Comparison of ENCODE assay signal across 8 cellular contexts in genomic region chr4:1628892-1629703, GRCh38. TPM values are rescaled to one million over a fixed set of nuclear protein-coding genes. Genes with fewer than 3 reads are reported as not detected.
DNase-seq lines count a peak whose midpoint lies in the region; ATAC-seq and TF ChIP-seq lines count a peak whose summit lies in the region.

No MANE protein-coding gene starts in this region.

- POLR2A ChIA-PET in IMR-90 (lab: Charles Lee; ENCODE audit: unreplicated experiment): no interaction called here

- intact Hi-C loops in IMR-90 (cut with micrococcal nuclease) (loop anchor here (1.0 kb wide), 1 partner anchor 273 kb away; no protein-coding TSS in a partner anchor), adrenal gland (cut with DNase I) (loop anchor here (2.0 to 5.0 kb wide), 2 partner anchors 272 kb away; no protein-coding TSS in a partner anchor), spleen (cut with DNase I; ENCODE audit: low total_unique reads) (loop anchor here (5.0 kb wide), 1 partner anchor 272 kb away; no protein-coding TSS in a partner anchor)

- in situ Hi-C loops in G401 (cut with HindIII; ENCODE audit: low sequenced_read_pairs): loop anchor here (25.0 kb wide), 1 partner anchor 217 kb away; the partner anchor contains the start of gene NKX1-1
- in situ Hi-C loops in IMR-90 (cut with MboI; ENCODE audit: low sequenced_read_pairs): loop anchor here (25.0 kb wide), 1 partner anchor 467 kb away; the partner anchor contains the start of gene SPON2

- no peak overlapping the region for H3K14ac ChIP-seq in IMR-90 (replicated peaks; ENCODE audit: low read depth, low read length)

- TF ChIP-seq RAD21 in IMR-90 (IDR thresholded peaks at IDR 0.05; ENCODE audit: low read length): peak; percentile 77

- ATAC-seq in IMR-90 (ENCODE audit: low read depth) (peak; percentile 99), HG02571 (IDR thresholded peaks at IDR 0.05; ENCODE audit: unreplicated experiment) (no peak)

- DNase-seq in G401 (ENCODE audit: low spot score) (peak; percentile 61), IMR-90 (peak; percentile 6), T-helper 1 cell (peak; percentile 30 to 67 (median 51)), adrenal gland (peak; percentile 37 to 78 (median 65)), hepatic stellate cell (ENCODE audit: low spot score) (peak; percentile 85), spleen (peak; percentile 91), NCI-H187 treated with DMSO at 0.1 percent for 48 hours (lab: John Stamatoyannopoulos, UW) (no peak)

- no peaks in the 10 kb centered on the region for H3K79me1 ChIP-seq in IMR-90 (ENCODE audit: low read depth in 1 of 2, low read length in 2 of 2)

- H3K23ac ChIP-seq in IMR-90 (ENCODE audit: low read depth, low read length): no peak overlapping the region

- no peak overlapping the region for H3K18ac ChIP-seq in IMR-90 (ENCODE audit: low read depth, low read length)

- H3K36me3 ChIP-seq in IMR-90 (ENCODE audit: control insufficient read depth, insufficient read depth, low read length): no peaks in the 10 kb centered on the region
- H3K36me3 ChIP-seq in adrenal gland (replicated peaks in 1 of 2): no peaks in the 10 kb centered on the region
- H3K36me3 ChIP-seq in spleen: no peaks in the 10 kb centered on the region

- H3K4me3 ChIP-seq in IMR-90 (ENCODE audit: insufficient read depth, low read depth, low read length) (no peak overlapping the region), adrenal gland (no peak overlapping the region), spleen (no peak overlapping the region)

- TF ChIP-seq CTCF in IMR-90 (conservative IDR thresholded peaks at IDR 0.05; ENCODE audit: low read depth, low read length) (peak; percentile 81), adrenal gland (IDR thresholded peaks at IDR 0.05) (peak; percentile 81 to 99 (median 91)), spleen (IDR thresholded peaks at IDR 0.05 in 8 of 11, conservative IDR thresholded peaks at IDR 0.05 in 3 of 11) (peak; percentile 85 to 100 (median 96))

- dilution Hi-C loops in IMR-90 (cut with HindIII; ENCODE audit: low sequenced_read_pairs, unreplicated experiment): no loop called here

- H3K4ac ChIP-seq in IMR-90 (ENCODE audit: low read depth, low read length): no peak overlapping the region

- no peak overlapping the region for H3K4me2 ChIP-seq in IMR-90 (ENCODE audit: low read depth, low read length)

- H4K91ac ChIP-seq in IMR-90 (ENCODE audit: insufficient read depth, low read depth, low read length): no peak overlapping the region

- no peaks in the 10 kb centered on the region for H3K4me1 ChIP-seq in IMR-90 (ENCODE audit: control insufficient read depth, insufficient read depth, low read length)
- H3K4me1 ChIP-seq in adrenal gland (replicated peaks in 1 of 2): peaks cover 0 to 3% of the 10 kb centered on the region in 2 donors
- peaks cover 0 to 8% (median 5%) of the 10 kb centered on the region in 6 donors for H3K4me1 ChIP-seq in spleen

- no peak overlapping the region for H4K5ac ChIP-seq in IMR-90 (ENCODE audit: low read depth, low read length)

- H3K56ac ChIP-seq in IMR-90 (ENCODE audit: extremely low read depth, insufficient read depth, low read length): no peak overlapping the region

- H3K27ac ChIP-seq in IMR-90 (ENCODE audit: insufficient read depth, low read length) (no peak overlapping the region), adrenal gland (no peak overlapping the region), spleen (no peak overlapping the region)

- peak overlapping the region; percentile 61 for H2AK9ac ChIP-seq in IMR-90 (replicated peaks; ENCODE audit: low read depth, low read length, poor library complexity)

- no peak overlapping the region for H2BK120ac ChIP-seq in IMR-90 (ENCODE audit: low read depth, low read length)

- H3K9me1 ChIP-seq in IMR-90 (ENCODE audit: insufficient read depth, low read length): peaks cover 6% of the 10 kb centered on the region

- 40% methylated on average over 1 of the region's 25 CpGs; no CpG with 5 or more reads in 1 of the 2 experiments for WGBS in IMR-90 (ENCODE audit: extremely low coverage in 2 of 2, insufficient read length in 1 of 2), 2 experiments
- WGBS in adrenal gland, 4 donors: 17 to 54% (median 34%) methylated on average over 4 to 25 of the region's 25 CpGs
- 40 to 57% (median 46%) methylated on average over 13 to 25 of the region's 25 CpGs for WGBS in spleen, 5 donors

- BruUV-seq in IMR-90 (replicated peaks; lab: Mats Ljungman, UMichigan): no TSS peak

- H3K9ac ChIP-seq in IMR-90 (ENCODE audit: low read depth, low read length): no peak overlapping the region

- H3K9me3 ChIP-seq in IMR-90 (ENCODE audit: control insufficient read depth, insufficient read depth, low read length) (no peaks in the 10 kb centered on the region), adrenal gland (replicated peaks in 1 of 3) (no peaks in the 10 kb centered on the region), spleen (no peaks in the 10 kb centered on the region)

- no peak overlapping the region for H2BK15ac ChIP-seq in IMR-90 (ENCODE audit: low read depth, low read length)

- H3K27me3 ChIP-seq in IMR-90 (ENCODE audit: control insufficient read depth, insufficient read depth, low read length): no peaks in the 10 kb centered on the region; the same call in 1 of the 2 replicates
- no peaks in the 10 kb centered on the region for H3K27me3 ChIP-seq in adrenal gland
- peaks cover 0 to 18% (median 0%) of the 10 kb centered on the region in 7 donors for H3K27me3 ChIP-seq in spleen (replicated peaks in 1 of 7)

- H2BK5ac ChIP-seq in IMR-90 (ENCODE audit: low read depth, low read length, poor library complexity, severe bottlenecking): no peak overlapping the region

- no peak overlapping the region for H4K8ac ChIP-seq in IMR-90 (ENCODE audit: low read depth in 2 of 2, low read length in 2 of 2)

- no peak overlapping the region for H2AK5ac ChIP-seq in IMR-90 (ENCODE audit: low read depth, low read length)

- H4K20me1 ChIP-seq in IMR-90 (ENCODE audit: insufficient read depth, low read length): peaks cover 3% of the 10 kb centered on the region; the same call in 1 of the 2 replicates

- CTCF ChIA-PET in IMR-90 (lab: Yijun Ruan, JAX): interaction anchor here (0.6 to 1.2 kb wide), 4 partner anchors 9 to 417 kb away, joined by 3 to 8 read pairs (median 4); no protein-coding TSS in a partner anchor

- H2AFZ ChIP-seq in IMR-90 (replicated peaks; ENCODE audit: low read length, poor library complexity): peak overlapping the region; percentile 68

- TF ChIP-seq POLR2A in IMR-90 (IDR thresholded peaks at IDR 0.05; ENCODE audit: low read depth, low read length) (no peak), adrenal gland (IDR thresholded peaks at IDR 0.05) (no peak), spleen (IDR thresholded peaks at IDR 0.05) (no peak)

- no peak overlapping the region for H2BK20ac ChIP-seq in IMR-90 (ENCODE audit: low read depth, low read length)

TF ChIP-seq in IMR-90, 13 proteins besides CTCF, POLR2A, EP300 and RAD21:
- TF ChIP-seq SMC3 (IDR thresholded peaks at IDR 0.05; ENCODE audit: low read depth, low read length) (peak; percentile 39; the same call in 1 of the 2 replicates), RCOR1 (IDR thresholded peaks at IDR 0.05; ENCODE audit: insufficient replicate concordance, low read length) (no peak)

RNA-seq across cellular contexts. Expression of gene FAM53A, which starts 55.0 kb away (rescaled TPM):
- total RNA-seq in G401 (2014; rRNA removed; shearing (Covaris generic)): 4.0 and 24.1 TPM in 2 replicates
- total RNA-seq in IMR-90 (2012; rRNA removed): 1.9 and 2.0 TPM in 2 replicates
- polyA plus RNA-seq in IMR-90 (2012; rRNA removed): 3.1 and 4.4 TPM in 2 replicates
- 3.7 and 4.1 TPM in 2 replicates for polyA plus RNA-seq in IMR-90 (2012; cell fraction: cytosol; rRNA removed)
- polyA plus RNA-seq in IMR-90 (2012; cell fraction: nucleus; rRNA removed; ENCODE audit: low replicate concordance): 5.3 and 12.2 TPM in 2 replicates
- total RNA-seq in adrenal gland: 1 to 10 TPM in 5 of 8 donors, under 1 TPM in 3; 0.56 to 6.2 (median 1.4) TPM
- polyA plus RNA-seq in adrenal gland: 1 to 10 TPM in 2 of 3 donors, under 1 TPM in 1; 0.44 to 2.2 (median 2.2) TPM
- 1 to 10 TPM in 6 of 7 donors, under 1 TPM in 1; 0.60 to 4.3 (median 1.9) TPM for total RNA-seq in spleen
- polyA plus RNA-seq in spleen: 1 to 10 TPM; 1.2 to 2.7 (median 2.4) TPM
